Comparison of ENCODE assay signal across 1 cellular context in the genomic region with DNA sequence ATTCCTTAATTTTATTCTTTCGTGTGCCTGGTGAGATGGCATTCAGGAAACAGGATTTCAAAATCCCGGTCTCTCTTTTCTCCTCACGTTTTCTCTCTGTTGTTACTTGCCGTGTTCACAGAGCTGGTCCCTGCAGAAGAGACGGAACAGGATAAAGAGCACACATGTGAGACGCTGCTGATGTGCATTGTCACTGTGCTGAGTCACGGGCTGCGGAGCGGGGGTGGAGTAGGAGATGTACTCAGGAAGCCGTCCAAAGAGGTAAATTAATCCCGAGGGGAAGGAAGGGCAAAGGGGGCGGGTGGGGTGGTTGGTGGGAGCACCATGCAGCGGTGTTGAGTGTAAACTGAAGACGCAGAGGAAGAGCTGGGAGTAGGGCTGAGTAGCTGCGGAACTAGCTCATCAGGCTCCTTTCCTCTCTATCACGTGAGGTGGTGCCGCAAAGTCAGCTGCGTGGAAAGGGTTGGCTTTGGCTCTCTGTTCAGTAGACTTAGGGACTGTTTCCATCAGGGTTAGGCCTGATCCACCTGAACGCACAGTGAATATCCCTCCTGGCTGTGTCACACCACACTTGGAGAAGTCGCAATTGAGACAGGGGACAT.
TF ChIP-seq lines count a peak whose summit lies in the region.

No MANE protein-coding gene starts in this region.

TF ChIP-seq in K562, 482 proteins besides CTCF, POLR2A, EP300 and RAD21 (continued from another document and continues in another):
- TF ChIP-seq, protein P1, sequence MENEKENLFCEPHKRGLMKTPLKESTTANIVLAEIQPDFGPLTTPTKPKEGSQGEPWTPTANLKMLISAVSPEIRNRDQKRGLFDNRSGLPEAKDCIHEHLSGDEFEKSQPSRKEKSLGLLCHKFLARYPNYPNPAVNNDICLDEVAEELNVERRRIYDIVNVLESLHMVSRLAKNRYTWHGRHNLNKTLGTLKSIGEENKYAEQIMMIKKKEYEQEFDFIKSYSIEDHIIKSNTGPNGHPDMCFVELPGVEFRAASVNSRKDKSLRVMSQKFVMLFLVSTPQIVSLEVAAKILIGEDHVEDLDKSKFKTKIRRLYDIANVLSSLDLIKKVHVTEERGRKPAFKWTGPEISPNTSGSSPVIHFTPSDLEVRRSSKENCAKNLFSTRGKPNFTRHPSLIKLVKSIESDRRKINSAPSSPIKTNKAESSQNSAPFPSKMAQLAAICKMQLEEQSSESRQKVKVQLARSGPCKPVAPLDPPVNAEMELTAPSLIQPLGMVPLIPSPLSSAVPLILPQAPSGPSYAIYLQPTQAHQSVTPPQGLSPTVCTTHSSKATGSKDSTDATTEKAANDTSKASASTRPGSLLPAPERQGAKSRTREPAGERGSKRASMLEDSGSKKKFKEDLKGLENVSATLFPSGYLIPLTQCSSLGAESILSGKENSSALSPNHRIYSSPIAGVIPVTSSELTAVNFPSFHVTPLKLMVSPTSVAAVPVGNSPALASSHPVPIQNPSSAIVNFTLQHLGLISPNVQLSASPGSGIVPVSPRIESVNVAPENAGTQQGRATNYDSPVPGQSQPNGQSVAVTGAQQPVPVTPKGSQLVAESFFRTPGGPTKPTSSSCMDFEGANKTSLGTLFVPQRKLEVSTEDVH (IDR thresholded peaks at IDR 0.05; ENCODE audit: low read depth, partially characterized antibody), result peak; percentile 72
- TF ChIP-seq ZNF324 (CRISPR knock-in tag; IDR thresholded peaks at IDR 0.05) (no peak), JUNB (CRISPR knock-in tag; conservative IDR thresholded peaks at IDR 0.05) (0 out of 2 replicates have a peak, but pooled peaks have one; percentile 20), LEF1 (IDR thresholded peaks at IDR 0.05) (peak; percentile 95), HDAC8 (tag; IDR thresholded peaks at IDR 0.05) (no peak), HDAC1 (IDR thresholded peaks at IDR 0.05) (peak; percentile 27 to 94; a peak in 2 of 4 replicates), ARNT (IDR thresholded peaks at IDR 0.05) (peak; percentile 79 to 80; a peak in 3 of 4 replicates), YBX1 (IDR thresholded peaks at IDR 0.05) (no peak), PPARD (CRISPR knock-in tag; IDR thresholded peaks at IDR 0.05) (no peak), CCNT2 (IDR thresholded peaks at IDR 0.05; ENCODE audit: borderline replicate concordance, extremely low read depth, insufficient read length, low read depth, low read length) (peak; percentile 64), PRPF4 (IDR thresholded peaks at IDR 0.05; ENCODE audit: insufficient read depth, low read depth, low read length, poor library complexity, severe bottlenecking) (no peak), RAD51 (IDR thresholded peaks at IDR 0.05; ENCODE audit: borderline replicate concordance, low read depth) (peak; percentile 91), ZNF143 (CRISPR knock-in tag; IDR thresholded peaks at IDR 0.05) (no peak), ZNF707 (CRISPR knock-in tag; conservative IDR thresholded peaks at IDR 0.05) (no peak), GTF2E2 (tag; IDR thresholded peaks at IDR 0.05) (no peak), SMARCA4 (IDR thresholded peaks at IDR 0.05) (peak; percentile 92), SMAD2 (IDR thresholded peaks at IDR 0.05; ENCODE audit: low read depth, low read length) (no peak), FUS (optimal IDR thresholded peaks at IDR 0.05; ENCODE audit: low read depth, low read length) (no peak), HDAC3 (IDR thresholded peaks at IDR 0.05; ENCODE audit: borderline replicate concordance, partially characterized antibody) (peak; percentile 77), PHB2 (IDR thresholded peaks at IDR 0.05; ENCODE audit: low read depth) (no peak), ZNF431 (CRISPR knock-in tag; IDR thresholded peaks at IDR 0.05) (no peak), EZH2 (IDR thresholded peaks at IDR 0.05; ENCODE audit: borderline replicate concordance, low read depth, low read length) (no peak), TEAD2 (tag; IDR thresholded peaks at IDR 0.05) (no peak), ZNF384 (IDR thresholded peaks at IDR 0.05; ENCODE audit: low read depth, low read length) (no peak), HMGN3 (IDR thresholded peaks at IDR 0.05; ENCODE audit: borderline replicate concordance, extremely low read depth, insufficient read length, low read depth, low read length) (no peak), TOE1 (IDR thresholded peaks at IDR 0.05; ENCODE audit: borderline replicate concordance) (peak; percentile 91), TOE1 (CRISPR knock-in tag; IDR thresholded peaks at IDR 0.05; ENCODE audit: borderline replicate concordance, low read depth) (no peak), ATF7 (IDR thresholded peaks at IDR 0.05) (peak; percentile 49; the same call in 1 of the 2 replicates), SMARCB1 (IDR thresholded peaks at IDR 0.05; ENCODE audit: insufficient read length, low read depth) (peak; percentile 55), CREBBP (IDR thresholded peaks at IDR 0.05; ENCODE audit: low read depth, low read length) (no peak), BCOR (IDR thresholded peaks at IDR 0.05) (peak; percentile 85), ZNF668 (CRISPR knock-in tag; IDR thresholded peaks at IDR 0.05) (no peak), ZNF57 (CRISPR knock-in tag; IDR thresholded peaks at IDR 0.05) (no peak)
- TF ChIP-seq, protein P2, sequence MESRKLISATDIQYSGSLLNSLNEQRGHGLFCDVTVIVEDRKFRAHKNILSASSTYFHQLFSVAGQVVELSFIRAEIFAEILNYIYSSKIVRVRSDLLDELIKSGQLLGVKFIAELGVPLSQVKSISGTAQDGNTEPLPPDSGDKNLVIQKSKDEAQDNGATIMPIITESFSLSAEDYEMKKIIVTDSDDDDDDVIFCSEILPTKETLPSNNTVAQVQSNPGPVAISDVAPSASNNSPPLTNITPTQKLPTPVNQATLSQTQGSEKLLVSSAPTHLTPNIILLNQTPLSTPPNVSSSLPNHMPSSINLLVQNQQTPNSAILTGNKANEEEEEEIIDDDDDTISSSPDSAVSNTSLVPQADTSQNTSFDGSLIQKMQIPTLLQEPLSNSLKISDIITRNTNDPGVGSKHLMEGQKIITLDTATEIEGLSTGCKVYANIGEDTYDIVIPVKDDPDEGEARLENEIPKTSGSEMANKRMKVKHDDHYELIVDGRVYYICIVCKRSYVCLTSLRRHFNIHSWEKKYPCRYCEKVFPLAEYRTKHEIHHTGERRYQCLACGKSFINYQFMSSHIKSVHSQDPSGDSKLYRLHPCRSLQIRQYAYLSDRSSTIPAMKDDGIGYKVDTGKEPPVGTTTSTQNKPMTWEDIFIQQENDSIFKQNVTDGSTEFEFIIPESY (CRISPR knock-in tag; IDR thresholded peaks at IDR 0.05), result no peak
- TF ChIP-seq, protein P3, sequence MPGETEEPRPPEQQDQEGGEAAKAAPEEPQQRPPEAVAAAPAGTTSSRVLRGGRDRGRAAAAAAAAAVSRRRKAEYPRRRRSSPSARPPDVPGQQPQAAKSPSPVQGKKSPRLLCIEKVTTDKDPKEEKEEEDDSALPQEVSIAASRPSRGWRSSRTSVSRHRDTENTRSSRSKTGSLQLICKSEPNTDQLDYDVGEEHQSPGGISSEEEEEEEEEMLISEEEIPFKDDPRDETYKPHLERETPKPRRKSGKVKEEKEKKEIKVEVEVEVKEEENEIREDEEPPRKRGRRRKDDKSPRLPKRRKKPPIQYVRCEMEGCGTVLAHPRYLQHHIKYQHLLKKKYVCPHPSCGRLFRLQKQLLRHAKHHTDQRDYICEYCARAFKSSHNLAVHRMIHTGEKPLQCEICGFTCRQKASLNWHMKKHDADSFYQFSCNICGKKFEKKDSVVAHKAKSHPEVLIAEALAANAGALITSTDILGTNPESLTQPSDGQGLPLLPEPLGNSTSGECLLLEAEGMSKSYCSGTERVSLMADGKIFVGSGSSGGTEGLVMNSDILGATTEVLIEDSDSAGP (CRISPR knock-in tag; IDR thresholded peaks at IDR 0.05), result no peak
- TF ChIP-seq, protein P4, sequence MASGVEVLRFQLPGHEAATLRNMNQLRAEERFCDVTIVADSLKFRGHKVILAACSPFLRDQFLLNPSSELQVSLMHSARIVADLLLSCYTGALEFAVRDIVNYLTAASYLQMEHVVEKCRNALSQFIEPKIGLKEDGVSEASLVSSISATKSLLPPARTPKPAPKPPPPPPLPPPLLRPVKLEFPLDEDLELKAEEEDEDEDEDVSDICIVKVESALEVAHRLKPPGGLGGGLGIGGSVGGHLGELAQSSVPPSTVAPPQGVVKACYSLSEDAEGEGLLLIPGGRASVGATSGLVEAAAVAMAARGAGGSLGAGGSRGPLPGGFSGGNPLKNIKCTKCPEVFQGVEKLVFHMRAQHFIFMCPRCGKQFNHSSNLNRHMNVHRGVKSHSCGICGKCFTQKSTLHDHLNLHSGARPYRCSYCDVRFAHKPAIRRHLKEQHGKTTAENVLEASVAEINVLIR (CRISPR knock-in tag; IDR thresholded peaks at IDR 0.05), result no peak
- TF ChIP-seq, protein P5, sequence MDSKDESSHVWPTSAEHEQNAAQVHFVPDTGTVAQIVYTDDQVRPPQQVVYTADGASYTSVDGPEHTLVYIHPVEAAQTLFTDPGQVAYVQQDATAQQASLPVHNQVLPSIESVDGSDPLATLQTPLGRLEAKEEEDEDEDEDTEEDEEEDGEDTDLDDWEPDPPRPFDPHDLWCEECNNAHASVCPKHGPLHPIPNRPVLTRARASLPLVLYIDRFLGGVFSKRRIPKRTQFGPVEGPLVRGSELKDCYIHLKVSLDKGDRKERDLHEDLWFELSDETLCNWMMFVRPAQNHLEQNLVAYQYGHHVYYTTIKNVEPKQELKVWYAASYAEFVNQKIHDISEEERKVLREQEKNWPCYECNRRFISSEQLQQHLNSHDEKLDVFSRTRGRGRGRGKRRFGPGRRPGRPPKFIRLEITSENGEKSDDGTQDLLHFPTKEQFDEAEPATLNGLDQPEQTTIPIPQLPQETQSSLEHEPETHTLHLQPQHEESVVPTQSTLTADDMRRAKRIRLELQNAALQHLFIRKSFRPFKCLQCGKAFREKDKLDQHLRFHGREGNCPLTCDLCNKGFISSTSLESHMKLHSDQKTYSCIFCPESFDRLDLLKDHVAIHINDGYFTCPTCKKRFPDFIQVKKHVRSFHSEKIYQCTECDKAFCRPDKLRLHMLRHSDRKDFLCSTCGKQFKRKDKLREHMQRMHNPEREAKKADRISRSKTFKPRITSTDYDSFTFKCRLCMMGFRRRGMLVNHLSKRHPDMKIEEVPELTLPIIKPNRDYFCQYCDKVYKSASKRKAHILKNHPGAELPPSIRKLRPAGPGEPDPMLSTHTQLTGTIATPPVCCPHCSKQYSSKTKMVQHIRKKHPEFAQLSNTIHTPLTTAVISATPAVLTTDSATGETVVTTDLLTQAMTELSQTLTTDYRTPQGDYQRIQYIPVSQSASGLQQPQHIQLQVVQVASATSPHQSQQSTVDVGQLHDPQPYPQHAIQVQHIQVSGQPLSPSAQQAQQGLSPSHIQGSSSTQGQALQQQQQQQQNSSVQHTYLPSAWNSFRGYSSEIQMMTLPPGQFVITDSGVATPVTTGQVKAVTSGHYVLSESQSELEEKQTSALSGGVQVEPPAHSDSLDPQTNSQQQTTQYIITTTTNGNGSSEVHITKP (IDR thresholded peaks at IDR 0.05; ENCODE audit: partially characterized antibody), result peak; percentile 46
- TF ChIP-seq, protein P6, sequence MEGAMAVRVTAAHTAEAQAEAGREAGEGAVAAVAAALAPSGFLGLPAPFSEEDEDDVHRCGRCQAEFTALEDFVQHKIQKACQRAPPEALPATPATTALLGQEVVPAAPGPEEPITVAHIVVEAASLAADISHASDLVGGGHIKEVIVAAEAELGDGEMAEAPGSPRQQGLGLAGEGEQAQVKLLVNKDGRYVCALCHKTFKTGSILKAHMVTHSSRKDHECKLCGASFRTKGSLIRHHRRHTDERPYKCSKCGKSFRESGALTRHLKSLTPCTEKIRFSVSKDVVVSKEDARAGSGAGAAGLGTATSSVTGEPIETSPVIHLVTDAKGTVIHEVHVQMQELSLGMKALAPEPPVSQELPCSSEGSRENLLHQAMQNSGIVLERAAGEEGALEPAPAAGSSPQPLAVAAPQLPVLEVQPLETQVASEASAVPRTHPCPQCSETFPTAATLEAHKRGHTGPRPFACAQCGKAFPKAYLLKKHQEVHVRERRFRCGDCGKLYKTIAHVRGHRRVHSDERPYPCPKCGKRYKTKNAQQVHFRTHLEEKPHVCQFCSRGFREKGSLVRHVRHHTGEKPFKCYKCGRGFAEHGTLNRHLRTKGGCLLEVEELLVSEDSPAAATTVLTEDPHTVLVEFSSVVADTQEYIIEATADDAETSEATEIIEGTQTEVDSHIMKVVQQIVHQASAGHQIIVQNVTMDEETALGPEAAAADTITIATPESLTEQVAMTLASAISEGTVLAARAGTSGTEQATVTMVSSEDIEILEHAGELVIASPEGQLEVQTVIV (CRISPR knock-in tag; IDR thresholded peaks at IDR 0.05; ENCODE audit: borderline replicate concordance), result no peak
- TF ChIP-seq, protein P7, sequence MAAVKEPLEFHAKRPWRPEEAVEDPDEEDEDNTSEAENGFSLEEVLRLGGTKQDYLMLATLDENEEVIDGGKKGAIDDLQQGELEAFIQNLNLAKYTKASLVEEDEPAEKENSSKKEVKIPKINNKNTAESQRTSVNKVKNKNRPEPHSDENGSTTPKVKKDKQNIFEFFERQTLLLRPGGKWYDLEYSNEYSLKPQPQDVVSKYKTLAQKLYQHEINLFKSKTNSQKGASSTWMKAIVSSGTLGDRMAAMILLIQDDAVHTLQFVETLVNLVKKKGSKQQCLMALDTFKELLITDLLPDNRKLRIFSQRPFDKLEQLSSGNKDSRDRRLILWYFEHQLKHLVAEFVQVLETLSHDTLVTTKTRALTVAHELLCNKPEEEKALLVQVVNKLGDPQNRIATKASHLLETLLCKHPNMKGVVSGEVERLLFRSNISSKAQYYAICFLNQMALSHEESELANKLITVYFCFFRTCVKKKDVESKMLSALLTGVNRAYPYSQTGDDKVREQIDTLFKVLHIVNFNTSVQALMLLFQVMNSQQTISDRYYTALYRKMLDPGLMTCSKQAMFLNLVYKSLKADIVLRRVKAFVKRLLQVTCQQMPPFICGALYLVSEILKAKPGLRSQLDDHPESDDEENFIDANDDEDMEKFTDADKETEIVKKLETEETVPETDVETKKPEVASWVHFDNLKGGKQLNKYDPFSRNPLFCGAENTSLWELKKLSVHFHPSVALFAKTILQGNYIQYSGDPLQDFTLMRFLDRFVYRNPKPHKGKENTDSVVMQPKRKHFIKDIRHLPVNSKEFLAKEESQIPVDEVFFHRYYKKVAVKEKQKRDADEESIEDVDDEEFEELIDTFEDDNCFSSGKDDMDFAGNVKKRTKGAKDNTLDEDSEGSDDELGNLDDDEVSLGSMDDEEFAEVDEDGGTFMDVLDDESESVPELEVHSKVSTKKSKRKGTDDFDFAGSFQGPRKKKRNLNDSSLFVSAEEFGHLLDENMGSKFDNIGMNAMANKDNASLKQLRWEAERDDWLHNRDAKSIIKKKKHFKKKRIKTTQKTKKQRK (IDR thresholded peaks at IDR 0.05; ENCODE audit: borderline replicate concordance, low read depth, low read length), result no peak
- TF ChIP-seq, protein P8, sequence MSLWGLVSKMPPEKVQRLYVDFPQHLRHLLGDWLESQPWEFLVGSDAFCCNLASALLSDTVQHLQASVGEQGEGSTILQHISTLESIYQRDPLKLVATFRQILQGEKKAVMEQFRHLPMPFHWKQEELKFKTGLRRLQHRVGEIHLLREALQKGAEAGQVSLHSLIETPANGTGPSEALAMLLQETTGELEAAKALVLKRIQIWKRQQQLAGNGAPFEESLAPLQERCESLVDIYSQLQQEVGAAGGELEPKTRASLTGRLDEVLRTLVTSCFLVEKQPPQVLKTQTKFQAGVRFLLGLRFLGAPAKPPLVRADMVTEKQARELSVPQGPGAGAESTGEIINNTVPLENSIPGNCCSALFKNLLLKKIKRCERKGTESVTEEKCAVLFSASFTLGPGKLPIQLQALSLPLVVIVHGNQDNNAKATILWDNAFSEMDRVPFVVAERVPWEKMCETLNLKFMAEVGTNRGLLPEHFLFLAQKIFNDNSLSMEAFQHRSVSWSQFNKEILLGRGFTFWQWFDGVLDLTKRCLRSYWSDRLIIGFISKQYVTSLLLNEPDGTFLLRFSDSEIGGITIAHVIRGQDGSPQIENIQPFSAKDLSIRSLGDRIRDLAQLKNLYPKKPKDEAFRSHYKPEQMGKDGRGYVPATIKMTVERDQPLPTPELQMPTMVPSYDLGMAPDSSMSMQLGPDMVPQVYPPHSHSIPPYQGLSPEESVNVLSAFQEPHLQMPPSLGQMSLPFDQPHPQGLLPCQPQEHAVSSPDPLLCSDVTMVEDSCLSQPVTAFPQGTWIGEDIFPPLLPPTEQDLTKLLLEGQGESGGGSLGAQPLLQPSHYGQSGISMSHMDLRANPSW (CRISPR knock-in tag; IDR thresholded peaks at IDR 0.05), result no peak
